Comparison of ENCODE assay signal across 16 cellular contexts in the genomic region with DNA sequence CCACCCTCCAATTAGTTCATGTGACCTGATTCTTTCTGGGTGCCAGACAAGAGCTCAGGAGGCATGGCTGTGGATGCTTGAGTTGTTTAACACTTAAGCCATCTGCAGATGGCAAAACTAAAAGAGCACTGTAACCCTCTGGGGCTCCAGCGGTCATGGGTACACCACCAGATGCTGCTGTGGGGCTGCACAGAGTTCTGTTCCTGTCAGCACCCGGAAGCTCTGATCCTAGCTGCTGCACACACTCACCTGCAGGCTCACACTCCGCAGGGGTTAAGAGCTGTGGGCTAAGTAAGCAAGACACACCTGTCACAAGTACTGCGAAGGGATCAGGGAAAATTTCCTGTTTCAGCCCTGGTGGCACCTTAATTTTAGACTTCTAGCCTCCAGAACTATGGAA.
DNase-seq lines count a peak whose midpoint lies in the region; ATAC-seq, FAIRE-seq and TF ChIP-seq lines count a peak whose summit lies in the region.
"Had no signal": no experiment of that assay in that cellular context is flagged by ENCODE, and none has a peak within 500 bp of the region (broad histone marks: within the 10 kb centered on the region; RNA-seq: fewer than 3 reads in every experiment).

No MANE protein-coding gene starts in this region.

- TF ChIP-seq POLR2A in GM12878 (IDR thresholded peaks at IDR 0.05; ENCODE audit: low read depth, low read length) = no peak
- no peak for TF ChIP-seq POLR2A in transverse colon (IDR thresholded peaks at IDR 0.05)

- in situ Hi-C loops in GM12878 (cut with MboI) (no loop called here), transverse colon (cut with MboI; ENCODE audit: low pct_ligation_motif_present in 1 of 4, low pct_unique_long_range_greater_than_20kb in 1 of 4, low sequenced_read_pairs in 3 of 4) (no loop called here)

- 26% methylated on average over 3 of the region's 4 CpGs for WGBS in SK-N-SH (ENCODE audit: low lambda C conversion rate)
- 14% methylated on average over 4 of the region's 4 CpGs for WGBS in GM12878 (ENCODE audit: insufficient coverage, insufficient replicate concordance, low lambda C conversion rate, missing lambda C conversion rate)
- 56% methylated on average over 4 of the region's 4 CpGs; no CpG with 5 or more reads in 1 of the 2 donors for WGBS in transverse colon (ENCODE audit: low coverage in 1 of 2), 2 donors

- peaks cover 0 to 13% of the 10 kb centered on the region in 2 donors for H3K9me3 Mint-ChIP-seq in effector memory CD8-positive, alpha-beta T cell

- H3K9me3 ChIP-seq in SK-N-SH (no peaks in the 10 kb centered on the region), GM12878 (replicated peaks; ENCODE audit: control insufficient read depth, insufficient read depth, low read length) (no peaks in the 10 kb centered on the region), transverse colon (no peaks in the 10 kb centered on the region)
- H3K9me3 ChIP-seq: lower lobe of right lung, stomach, vagina had no signal

- H3K27ac Mint-ChIP-seq in effector memory CD8-positive, alpha-beta T cell = no peak overlapping the region
- H3K27ac Mint-ChIP-seq: naive thymus-derived CD8-positive, alpha-beta T cell had no signal

- BruUV-seq in GM12878 (replicated peaks; lab: Mats Ljungman, UMichigan) = no TSS peak

- H3K79me2 ChIP-seq in SK-N-SH (ENCODE audit: insufficient read depth) (no peaks in the 10 kb centered on the region), GM12878 (ENCODE audit: control insufficient read depth, insufficient read depth, low read length) (no peaks in the 10 kb centered on the region)

- CTCF ChIA-PET in SK-N-SH (lab: Yijun Ruan, JAX) (interaction anchor here (0.7 kb wide), 1 partner anchor 57 kb away, joined by 3 read pairs; no protein-coding TSS in a partner anchor), GM12878 (lab: Yijun Ruan, JAX) (no interaction called here)

- POLR2A ChIA-PET in SK-N-SH (lab: Yijun Ruan, JAX) (no interaction called here), GM12878 (lab: Charles Lee) (no interaction called here)

- H3K4me1 Mint-ChIP-seq in effector memory CD8-positive, alpha-beta T cell (ENCODE audit: low read depth in 2 of 2) = no peaks in the 10 kb centered on the region
- H3K4me1 Mint-ChIP-seq: naive thymus-derived CD8-positive, alpha-beta T cell had no signal

- H3F3A ChIP-seq in SK-N-SH (replicated peaks; ENCODE audit: insufficient read depth) = no peaks in the 10 kb centered on the region

- no peaks in the 10 kb centered on the region for H3K36me3 Mint-ChIP-seq in effector memory CD8-positive, alpha-beta T cell (ENCODE audit: insufficient read depth)
- H3K36me3 Mint-ChIP-seq: naive thymus-derived CD8-positive, alpha-beta T cell had no signal

- H3K27me3 Mint-ChIP-seq in effector memory CD8-positive, alpha-beta T cell = no peaks in the 10 kb centered on the region

- SMC1A ChIA-PET in GM12878 (lab: Charles Lee; ENCODE audit: uncharacterized antibody, unreplicated experiment) = no interaction called here

- no peaks in the 10 kb centered on the region for H4K20me1 ChIP-seq in SK-N-SH (ENCODE audit: insufficient read depth)
- H4K20me1 ChIP-seq in GM12878 (ENCODE audit: control insufficient read depth, insufficient read depth) = no peaks in the 10 kb centered on the region

- no peak for ATAC-seq in SK-N-SH treated with all-trans-retinoic acid at 6 μM for 48 hours
- peak; percentile 41; the same call in 2 of the 3 replicates for ATAC-seq in GM12878
- ATAC-seq in effector memory CD8-positive, alpha-beta T cell (replicated peaks) = no peak
- ATAC-seq: foreskin keratinocyte; naive thymus-derived CD8-positive, alpha-beta T cell had no signal

- no peak for TF ChIP-seq EP300 in SK-N-SH (IDR thresholded peaks at IDR 0.05; ENCODE audit: borderline replicate concordance in 1 of 2, low read depth in 1 of 2, low read length in 1 of 2)
- TF ChIP-seq EP300 in GM12878 (IDR thresholded peaks at IDR 0.05; ENCODE audit: borderline replicate concordance in 1 of 2, control insufficient read depth in 1 of 2, low read depth in 2 of 2, low read length in 2 of 2) = no peak
- no peak for TF ChIP-seq EP300 in transverse colon (IDR thresholded peaks at IDR 0.05; ENCODE audit: low read depth)

- H3K4me3 ChIP-seq in SK-N-SH (ENCODE audit: low read depth in 2 of 2, low read length in 1 of 2) (no peak overlapping the region), GM12878 (no peak overlapping the region), transverse colon (no peak overlapping the region)
- H3K4me3 ChIP-seq: lower lobe of right lung, stomach, vagina had no signal

- H3K27me3 ChIP-seq in SK-N-SH (ENCODE audit: insufficient read depth) = no peaks in the 10 kb centered on the region
- no peaks in the 10 kb centered on the region; a peak in 2 of 4 replicates for H3K27me3 ChIP-seq in GM12878 (replicated peaks in 1 of 2; ENCODE audit: control insufficient read depth in 2 of 2, insufficient read depth in 2 of 2, low read length in 1 of 2)
- H3K27me3 ChIP-seq in transverse colon = no peaks in the 10 kb centered on the region
- H3K27me3 ChIP-seq: stomach, vagina had no signal

- no peak overlapping the region for H3K4me3 Mint-ChIP-seq in effector memory CD8-positive, alpha-beta T cell
- H3K4me3 Mint-ChIP-seq: naive thymus-derived CD8-positive, alpha-beta T cell had no signal

- no peaks in the 10 kb centered on the region for H3K9me2 ChIP-seq in SK-N-SH

- FAIRE-seq in GM12878 (lab: Jason Lieb, UNC) (no peak), HTR-8/SVneo (lab: Jason Lieb, UNC) (no peak)
- FAIRE-seq: H54 had no signal

- H3K4me1 ChIP-seq in SK-N-SH (ENCODE audit: control insufficient read depth in 1 of 2, insufficient read depth in 2 of 2, low read depth in 1 of 2, low read length in 1 of 2) (0 out of 4 replicates have a peak, but pooled peaks cover 0 to 4% of the 10 kb centered on the region in 2 experiments), GM12878 (ENCODE audit: control insufficient read depth, insufficient read depth, low read length) (no peaks in the 10 kb centered on the region), transverse colon (peaks cover 0 to 17% (median 8%) of the 10 kb centered on the region in 4 donors)
- H3K4me1 ChIP-seq: foreskin keratinocyte, lower lobe of right lung, vagina had no signal

- H3K9ac ChIP-seq in SK-N-SH (no peak overlapping the region), GM12878 (ENCODE audit: control insufficient read depth, insufficient read depth, low read length) (no peak overlapping the region)

- RAD21 ChIA-PET in GM12878 (lab: Charles Lee; ENCODE audit: unreplicated experiment) = no interaction called here

- H3K4me2 ChIP-seq in SK-N-SH = no peak overlapping the region
- H3K4me2 ChIP-seq in GM12878 (ENCODE audit: control insufficient read depth, insufficient read depth) = no peak overlapping the region

- TF ChIP-seq RAD21 in SK-N-SH (IDR thresholded peaks at IDR 0.05; ENCODE audit: low read length) = peak; percentile 16; the same call in 1 of the 2 replicates
- TF ChIP-seq RAD21 in GM12878 (IDR thresholded peaks at IDR 0.05; ENCODE audit: insufficient read depth, low read depth, low read length) = no peak

- intact Hi-C loops in GM12878 (cut with micrococcal nuclease; ENCODE audit: unreplicated experiment) (no loop called here), transverse colon (cut with DNase I; ENCODE audit: low total_unique reads) (no loop called here)

- no peak overlapping the region for H3K27ac ChIP-seq in SK-N-SH (ENCODE audit: low read depth in 2 of 2, low read length in 1 of 2)
- H3K27ac ChIP-seq in GM12878 (ENCODE audit: control insufficient read depth, insufficient read depth) = no peak overlapping the region
- no peak overlapping the region for H3K27ac ChIP-seq in transverse colon
- H3K27ac ChIP-seq: foreskin keratinocyte, lower lobe of right lung, stomach, vagina, VCaP had no signal

- no peak for TF ChIP-seq CTCF in SK-N-SH (IDR thresholded peaks at IDR 0.05)
- 0 out of 6 replicates have a peak, but pooled peaks of 1 of the 3 experiments have one; percentile 0 for TF ChIP-seq CTCF in GM12878 (IDR thresholded peaks at IDR 0.05 in 2 of 3, conservative IDR thresholded peaks at IDR 0.05 in 1 of 3; ENCODE audit: control insufficient read depth in 2 of 3, extremely low read depth in 1 of 3, insufficient read depth in 1 of 3, low read depth in 3 of 3, low read length in 3 of 3)
- no peak for TF ChIP-seq CTCF in transverse colon (IDR thresholded peaks at IDR 0.05)

- H3K36me3 ChIP-seq in SK-N-SH (replicated peaks in 1 of 2; ENCODE audit: control insufficient read depth in 1 of 2, insufficient read depth in 2 of 2, low read length in 1 of 2) = no peaks in the 10 kb centered on the region
- H3K36me3 ChIP-seq in GM12878 (ENCODE audit: control insufficient read depth in 2 of 2, insufficient read depth in 2 of 2, low read length in 1 of 2) = no peaks in the 10 kb centered on the region
- no peaks in the 10 kb centered on the region for H3K36me3 ChIP-seq in transverse colon
- H3K36me3 ChIP-seq: lower lobe of right lung, stomach, vagina had no signal

- H2AFZ ChIP-seq in SK-N-SH (ENCODE audit: low read depth) (no peak overlapping the region), GM12878 (ENCODE audit: control insufficient read depth, low read depth, low read length) (no peak overlapping the region)

- no peak for DNase-seq in SK-N-SH
- peak; percentile 62 for DNase-seq in NCI-H2107 treated with DMSO at 0.1 percent for 48 hours (lab: John Stamatoyannopoulos, UW; ENCODE audit: unreplicated experiment)
- DNase-seq in GM12878 (ENCODE audit: low read depth, low spot score) = no peak
- peak; percentile 23 for DNase-seq in transverse colon
- DNase-seq in HTR-8/SVneo (ENCODE audit: insufficient read length, low spot score) = no peak
- no peak for DNase-seq in effector memory CD8-positive, alpha-beta T cell
- DNase-seq in occipital lobe (lab: John Stamatoyannopoulos, UW) = no peak
- DNase-seq: foreskin keratinocyte; lower lobe of right lung; naive thymus-derived CD8-positive, alpha-beta T cell; NCI-H226; stomach had no signal

TF ChIP-seq in SK-N-SH, 30 proteins besides CTCF, POLR2A, EP300 and RAD21 (continues in another document):
- TF ChIP-seq FOXJ3 (CRISPR knock-in tag; IDR thresholded peaks at IDR 0.05) (no peak), FOSL2 (IDR thresholded peaks at IDR 0.05; ENCODE audit: borderline replicate concordance, low read depth) (no peak), YY1 (IDR thresholded peaks at IDR 0.05; ENCODE audit: low read depth) (no peak), MXI1 (IDR thresholded peaks at IDR 0.05; ENCODE audit: low read depth, low read length) (no peak)

TF ChIP-seq in GM12878, 131 proteins besides CTCF, POLR2A, EP300 and RAD21 (continues in another document):
- TF ChIP-seq FOS (IDR thresholded peaks at IDR 0.05; ENCODE audit: borderline replicate concordance, extremely low read depth, insufficient read length) = no peak
- TF ChIP-seq LARP7 (IDR thresholded peaks at IDR 0.05) = no peak
- TF ChIP-seq STAT1 (conservative IDR thresholded peaks at IDR 0.05) = no peak

Comparison
In these comparisons a context has a peak if more than half of its experiments do, and no peak if none do; other contexts are left out.
1. DNase-seq: peak in NCI-H2107 treated with DMSO at 0.1 percent for 48 hours (single experiment) and transverse colon (single experiment); none in SK-N-SH (single experiment), GM12878 (single experiment), HTR-8/SVneo (single experiment), effector memory CD8-positive, alpha-beta T cell (0 of 3) and occipital lobe (single experiment).